ENCODE assay signal across 9 cellular contexts in the genomic region with DNA sequence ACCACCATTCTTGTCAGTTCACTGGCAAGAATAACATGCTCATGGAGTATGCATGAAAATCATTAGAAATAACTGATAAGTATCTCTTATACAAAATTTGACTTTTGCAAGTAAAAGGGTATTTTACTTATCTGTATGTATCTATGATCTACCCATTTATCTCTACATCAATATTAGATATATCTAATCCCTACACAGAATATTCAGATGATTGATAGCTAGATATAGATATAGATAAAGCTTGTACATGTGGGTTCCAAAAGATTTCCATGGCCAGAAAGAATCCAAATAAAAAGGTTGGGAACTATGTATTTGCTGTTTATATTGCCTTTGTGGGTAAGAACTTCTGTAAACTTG.
DNase-seq lines count a peak whose midpoint lies in the region; ATAC-seq, FAIRE-seq and TF ChIP-seq lines count a peak whose summit lies in the region.
"Had no signal": no experiment of that assay in that cellular context is flagged by ENCODE, and none has a peak within 500 bp of the region (broad histone marks: within the 10 kb centered on the region; RNA-seq: fewer than 3 reads in every experiment).

No MANE protein-coding gene starts in this region.

- H3K9me2 ChIP-seq in MM.1S (replicated peaks; ENCODE audit: insufficient read depth, low read length) = no peaks in the 10 kb centered on the region

- H3K27ac Mint-ChIP-seq in chondrocyte (ENCODE audit: unreplicated experiment) = peak overlapping the region; percentile 100

- no peak for FAIRE-seq in A549 (lab: Jason Lieb, UNC)

- H3K4me1 ChIP-seq in A549 (peaks cover 39% of the 10 kb centered on the region), MM.1S (ENCODE audit: low read length) (peaks cover 22% of the 10 kb centered on the region), osteoblast (ENCODE audit: insufficient read depth, low read length) (peaks cover 61% of the 10 kb centered on the region)

- peak overlapping the region; percentile 77 for H3K4me2 ChIP-seq in A549
- H3K4me2 ChIP-seq in MM.1S (ENCODE audit: low read depth, low read length) = peak overlapping the region; percentile 55; the same call in 1 of the 2 replicates
- peak overlapping the region; percentile 78 for H3K4me2 ChIP-seq in osteoblast (ENCODE audit: insufficient read depth, low read length)

- no peaks in the 10 kb centered on the region for H3K27me3 Mint-ChIP-seq in chondrocyte (ENCODE audit: low read depth)

- H3K36me3 ChIP-seq in MM.1S (replicated peaks; ENCODE audit: insufficient read depth, low read length) (no peaks in the 10 kb centered on the region), osteoblast (ENCODE audit: insufficient read depth, low read length) (no peaks in the 10 kb centered on the region)

- no peaks in the 10 kb centered on the region for H3K9me3 Mint-ChIP-seq in chondrocyte (ENCODE audit: low read depth)

- H3K4me3 Mint-ChIP-seq in chondrocyte (ENCODE audit: unreplicated experiment) = no peak overlapping the region

- H3K27me3 ChIP-seq in MM.1S (replicated peaks; ENCODE audit: insufficient read depth, low read length) (no peaks in the 10 kb centered on the region), osteoblast (ENCODE audit: insufficient read depth, low read length) (no peaks in the 10 kb centered on the region)

- no peak overlapping the region for H3K9ac ChIP-seq in MM.1S (ENCODE audit: low read length)

- H3K79me2 ChIP-seq in MM.1S (ENCODE audit: low read length) = peaks cover 21% of the 10 kb centered on the region
- peaks cover 56% of the 10 kb centered on the region for H3K79me2 ChIP-seq in osteoblast (ENCODE audit: insufficient read depth, low read length)

- H3K4me3 ChIP-seq in A549 (no peak overlapping the region), MM.1S (ENCODE audit: low read length) (no peak overlapping the region; the same call in 1 of the 2 replicates), osteoblast (ENCODE audit: insufficient read depth, low read length) (no peak overlapping the region)

- no peak for TF ChIP-seq POLR2A in A549 (IDR thresholded peaks at IDR 0.05; ENCODE audit: low read length)

- no peak for DNase-seq in A549 (ENCODE audit: low read depth in 1 of 2, low spot score in 1 of 2)
- no peak for DNase-seq in MM.1S
- DNase-seq in chondrocyte (ENCODE audit: low spot score) = no peak
- DNase-seq in osteoblast (ENCODE audit: insufficient read length, low spot score, missing footprints) = peak; percentile 39
- no peak for DNase-seq in NCI-H524 (lab: John Stamatoyannopoulos, UW)
- no peak for DNase-seq in NCI-H2171 (lab: John Stamatoyannopoulos, UW)
- no peak for DNase-seq in SKM-1 (lab: John Stamatoyannopoulos, UW; ENCODE audit: unreplicated experiment)
- DNase-seq: SHP77 treated with DMSO at 0.1 percent for 48 hours had no signal

- TF ChIP-seq EP300 in A549 (IDR thresholded peaks at IDR 0.05) = no peak

- CTCF ChIA-PET in A549 (lab: Yijun Ruan, JAX) = interaction anchor here (1.4 kb wide), 1 partner anchor 186 kb away, joined by 8 read pairs; a partner anchor contains a TSS

- H3F3A ChIP-seq in MM.1S (ENCODE audit: insufficient read depth, low read length) = peaks cover 15% of the 10 kb centered on the region; the same call in 1 of the 2 replicates

- no peaks in the 10 kb centered on the region for H3K36me3 Mint-ChIP-seq in chondrocyte (ENCODE audit: low read depth)

- H3K9me3 ChIP-seq in A549 = no peaks in the 10 kb centered on the region
- no peaks in the 10 kb centered on the region for H3K9me3 ChIP-seq in MM.1S (replicated peaks; ENCODE audit: insufficient read depth, low read length)
- no peaks in the 10 kb centered on the region for H3K9me3 ChIP-seq in osteoblast (ENCODE audit: low read depth, low read length)

- H2AFZ ChIP-seq in MM.1S (ENCODE audit: low read length) (no peak overlapping the region), osteoblast (ENCODE audit: low read length) (no peak overlapping the region)

- no peak for TF ChIP-seq RAD21 in A549 (conservative IDR thresholded peaks at IDR 0.05 in 1 of 2, IDR thresholded peaks at IDR 0.05 in 1 of 2)

- TF ChIP-seq CTCF in A549 (IDR thresholded peaks at IDR 0.05) (no peak), MM.1S (IDR thresholded peaks at IDR 0.05; ENCODE audit: low read length) (no peak), chondrocyte (IDR thresholded peaks at IDR 0.05) (peak; percentile 12), osteoblast (IDR thresholded peaks at IDR 0.05; ENCODE audit: extremely low read depth, low read depth, low read length) (no peak)

- ATAC-seq in A549 (no peak), GM19395 (IDR thresholded peaks at IDR 0.05; ENCODE audit: unreplicated experiment) (no peak)

- H3K27ac ChIP-seq in A549 = peak overlapping the region; percentile 83 to 91
- peak overlapping the region; percentile 75; the same call in 1 of the 2 replicates for H3K27ac ChIP-seq in MM.1S (ENCODE audit: low read length)
- H3K27ac ChIP-seq in osteoblast (ENCODE audit: low read depth, low read length) = peak overlapping the region; percentile 98

- POLR2A ChIA-PET in A549 (lab: Yijun Ruan, JAX) = no interaction called here

- H4K20me1 ChIP-seq in MM.1S (ENCODE audit: insufficient read depth, low read length) (no peaks in the 10 kb centered on the region), osteoblast (ENCODE audit: insufficient read depth, low read length) (no peaks in the 10 kb centered on the region)

- H3K4me1 Mint-ChIP-seq in chondrocyte (ENCODE audit: low read depth) = peaks cover 76% of the 10 kb centered on the region

TF ChIP-seq in A549, 52 proteins besides CTCF, POLR2A, EP300 and RAD21:
- no peak for TF ChIP-seq ESRRA (IDR thresholded peaks at IDR 0.05; ENCODE audit: borderline replicate concordance, low read length)
- no peak for TF ChIP-seq HEYL (CRISPR knock-in tag; IDR thresholded peaks at IDR 0.05)
- no peak for TF ChIP-seq MAFK (IDR thresholded peaks at IDR 0.05; ENCODE audit: partially characterized antibody)
- no peak for TF ChIP-seq KDM5A (IDR thresholded peaks at IDR 0.05)
- no peak for TF ChIP-seq FOXS1 (CRISPR knock-in tag; IDR thresholded peaks at IDR 0.05)
- no peak for TF ChIP-seq CHD4 (IDR thresholded peaks at IDR 0.05; ENCODE audit: borderline replicate concordance)
- TF ChIP-seq RFX5 (IDR thresholded peaks at IDR 0.05) = no peak
- TF ChIP-seq, protein P1, sequence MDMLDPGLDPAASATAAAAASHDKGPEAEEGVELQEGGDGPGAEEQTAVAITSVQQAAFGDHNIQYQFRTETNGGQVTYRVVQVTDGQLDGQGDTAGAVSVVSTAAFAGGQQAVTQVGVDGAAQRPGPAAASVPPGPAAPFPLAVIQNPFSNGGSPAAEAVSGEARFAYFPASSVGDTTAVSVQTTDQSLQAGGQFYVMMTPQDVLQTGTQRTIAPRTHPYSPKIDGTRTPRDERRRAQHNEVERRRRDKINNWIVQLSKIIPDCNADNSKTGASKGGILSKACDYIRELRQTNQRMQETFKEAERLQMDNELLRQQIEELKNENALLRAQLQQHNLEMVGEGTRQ (IDR thresholded peaks at IDR 0.05) = no peak
- TF ChIP-seq, protein P2, sequence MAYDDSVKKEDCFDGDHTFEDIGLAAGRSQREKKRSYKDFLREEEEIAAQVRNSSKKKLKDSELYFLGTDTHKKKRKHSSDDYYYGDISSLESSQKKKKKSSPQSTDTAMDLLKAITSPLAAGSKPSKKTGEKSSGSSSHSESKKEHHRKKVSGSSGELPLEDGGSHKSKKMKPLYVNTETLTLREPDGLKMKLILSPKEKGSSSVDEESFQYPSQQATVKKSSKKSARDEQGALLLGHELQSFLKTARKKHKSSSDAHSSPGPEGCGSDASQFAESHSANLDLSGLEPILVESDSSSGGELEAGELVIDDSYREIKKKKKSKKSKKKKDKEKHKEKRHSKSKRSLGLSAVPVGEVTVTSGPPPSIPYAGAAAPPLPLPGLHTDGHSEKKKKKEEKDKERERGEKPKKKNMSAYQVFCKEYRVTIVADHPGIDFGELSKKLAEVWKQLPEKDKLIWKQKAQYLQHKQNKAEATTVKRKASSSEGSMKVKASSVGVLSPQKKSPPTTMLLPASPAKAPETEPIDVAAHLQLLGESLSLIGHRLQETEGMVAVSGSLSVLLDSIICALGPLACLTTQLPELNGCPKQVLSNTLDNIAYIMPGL (CRISPR knock-in tag; IDR thresholded peaks at IDR 0.05; ENCODE audit: borderline replicate concordance) = no peak
- TF ChIP-seq, protein P3, sequence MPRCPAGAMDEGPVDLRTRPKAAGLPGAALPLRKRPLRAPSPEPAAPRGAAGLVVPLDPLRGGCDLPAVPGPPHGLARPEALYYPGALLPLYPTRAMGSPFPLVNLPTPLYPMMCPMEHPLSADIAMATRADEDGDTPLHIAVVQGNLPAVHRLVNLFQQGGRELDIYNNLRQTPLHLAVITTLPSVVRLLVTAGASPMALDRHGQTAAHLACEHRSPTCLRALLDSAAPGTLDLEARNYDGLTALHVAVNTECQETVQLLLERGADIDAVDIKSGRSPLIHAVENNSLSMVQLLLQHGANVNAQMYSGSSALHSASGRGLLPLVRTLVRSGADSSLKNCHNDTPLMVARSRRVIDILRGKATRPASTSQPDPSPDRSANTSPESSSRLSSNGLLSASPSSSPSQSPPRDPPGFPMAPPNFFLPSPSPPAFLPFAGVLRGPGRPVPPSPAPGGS (IDR thresholded peaks at IDR 0.05) = no peak
- no peak for TF ChIP-seq CEBPB (IDR thresholded peaks at IDR 0.05)
- TF ChIP-seq KDM1A (IDR thresholded peaks at IDR 0.05; ENCODE audit: low read depth) = no peak
- no peak for TF ChIP-seq ZC3H11A (IDR thresholded peaks at IDR 0.05)
- TF ChIP-seq TP53 (CRISPR knock-in tag; IDR thresholded peaks at IDR 0.05) = no peak
